Comparison of ENCODE assay signal across 8 cellular contexts in genomic region chr3:150407818-150408231, GRCh38. TPM values are rescaled to one million over a fixed set of nuclear protein-coding genes. Genes with fewer than 3 reads are reported as not detected.
A peak's percentile ranks its signal among the peaks of the same experiment; 100 is the strongest.
DNase-seq lines count a peak whose midpoint lies in the region; ATAC-seq and TF ChIP-seq lines count a peak whose summit lies in the region.

No MANE protein-coding gene starts in this region.

- peaks cover 22% of the 10 kb centered on the region for H3K4me1 Mint-ChIP-seq in memory B cell

- H3K27ac Mint-ChIP-seq in memory B cell: peak overlapping the region; percentile 96

- H3K9me3 Mint-ChIP-seq in memory B cell: no peaks in the 10 kb centered on the region

- H3K4me3 ChIP-seq in mammary epithelial cell (replicated peaks in 1 of 3; ENCODE audit: insufficient read depth in 1 of 3, low read depth in 2 of 3, low read length in 3 of 3): peak overlapping the region; percentile 46 to 89 (median 81)

- in situ Hi-C loops in mammary epithelial cell (cut with MboI; ENCODE audit: low sequenced_read_pairs in 2 of 2): loop anchor here (5.0 to 10.0 kb wide), 3 partner anchors 36 to 181 kb away; no protein-coding TSS in a partner anchor

- H3K4me1 ChIP-seq in mammary epithelial cell (ENCODE audit: insufficient read depth, low read length): peaks cover 5% of the 10 kb centered on the region

- peaks cover 5% of the 10 kb centered on the region for H3K36me3 Mint-ChIP-seq in memory B cell

- H3K9me3 ChIP-seq in mammary epithelial cell (replicated peaks; ENCODE audit: insufficient read depth, low read length): no peaks in the 10 kb centered on the region

- no TSS peak for BruUV-seq in mammary epithelial cell (replicated peaks; lab: Mats Ljungman, UMichigan)

- 2% methylated on average over 11 of the region's 15 CpGs for WGBS in mammary epithelial cell (ENCODE audit: low coverage, missing lambda C conversion rate)

- H3K9ac ChIP-seq in mammary epithelial cell (ENCODE audit: insufficient read depth, low read length): peak overlapping the region; percentile 95

- no peaks in the 10 kb centered on the region for H3K27me3 ChIP-seq in mammary epithelial cell (ENCODE audit: insufficient read depth, low read length)

- peak overlapping the region; percentile 96 for H3K4me2 ChIP-seq in mammary epithelial cell (ENCODE audit: insufficient read depth, low read depth, low read length)

- intact Hi-C loops in mammary epithelial cell (cut with micrococcal nuclease): loop anchor here (1.0 to 5.0 kb wide), 6 partner anchors 37 to 169 kb away; partner anchors contain the start of genes EIF2A and SERP1

- H3K79me2 ChIP-seq in mammary epithelial cell (ENCODE audit: insufficient read depth, low read length): peaks cover 53% of the 10 kb centered on the region

- H2AFZ ChIP-seq in mammary epithelial cell (ENCODE audit: low read depth, low read length): peak overlapping the region; percentile 80

- no peaks in the 10 kb centered on the region for H3K27me3 Mint-ChIP-seq in memory B cell

- dilution Hi-C loops in mammary epithelial cell (cut with HindIII; ENCODE audit: low sequenced_read_pairs): loop anchor here (5.0 kb wide), 1 partner anchor 106 kb away; no protein-coding TSS in a partner anchor

- peak overlapping the region; percentile 99 for H3K27ac ChIP-seq in mammary epithelial cell (ENCODE audit: insufficient read depth, low read depth, low read length)
- H3K27ac ChIP-seq in temporal lobe (ENCODE audit: low read depth, low read length): peak overlapping the region; percentile 97

- CTCF ChIA-PET in mammary epithelial cell (lab: Charles Lee; ENCODE audit: low non-redundant PET): no interaction called here

- H3K4me3 Mint-ChIP-seq in memory B cell: peak overlapping the region; percentile 82

- H3K36me3 ChIP-seq in mammary epithelial cell (ENCODE audit: insufficient read depth, low read length): peaks cover 9% of the 10 kb centered on the region

- peak; percentile 3 for ATAC-seq in HG03064 (IDR thresholded peaks at IDR 0.05; ENCODE audit: low read depth, unreplicated experiment)
- peak; percentile 5 for ATAC-seq in memory B cell (ENCODE audit: low read depth)

- DNase-seq in activated CD8-positive, alpha-beta memory T cell treated with anti-CD3 and anti-CD28 coated beads for 1 hour (ENCODE audit: extremely low read depth in 1 of 2, low read depth in 1 of 2): peak; percentile 94 to 97
- no peak for DNase-seq in activated CD8-positive, alpha-beta memory T cell treated with anti-CD3 and anti-CD28 coated beads, Interleukin-2, amount 50 U/mL, for 48 hours
- DNase-seq in SHP77 treated with DMSO at 0.1 percent for 48 hours (lab: John Stamatoyannopoulos, UW) (peak; percentile 81), mammary epithelial cell (no peak), memory B cell (ENCODE audit: low spot score in 2 of 2) (no peak)
- no peak for DNase-seq in activated CD4-positive, CD25-positive, alpha-beta regulatory T cell treated with anti-CD3 and anti-CD28 coated beads, Interleukin-2, amount 50 U/mL, for 72 hours

- peaks cover 18% of the 10 kb centered on the region for H4K20me1 ChIP-seq in mammary epithelial cell (ENCODE audit: insufficient read depth, low read length)

- TF ChIP-seq CTCF in mammary epithelial cell (conservative IDR thresholded peaks at IDR 0.05 in 1 of 2, IDR thresholded peaks at IDR 0.05 in 1 of 2; ENCODE audit: extremely low read depth in 1 of 2, insufficient read depth in 1 of 2, low read depth in 1 of 2, low read length in 2 of 2): no peak

RNA-seq across cellular contexts. Expression of gene TSC22D2, which starts 0.3 kb away (rescaled TPM):
- total RNA-seq in mammary epithelial cell (10 to 100 TPM; 16.3 to 38.8 TPM), temporal lobe (22.4 TPM)
- 8.3 TPM for polyA plus RNA-seq in mammary epithelial cell
- 34.7 TPM for polyA minus RNA-seq in mammary epithelial cell

Comparison
In these comparisons a context has a peak if more than half of its experiments do, and no peak if none do; other contexts are left out.
1. DNase-seq: peak in activated CD8-positive, alpha-beta memory T cell treated with anti-CD3 and anti-CD28 coated beads for 1 hour (2 of 2) and SHP77 treated with DMSO at 0.1 percent for 48 hours (single experiment); none in activated CD8-positive, alpha-beta memory T cell treated with anti-CD3 and anti-CD28 coated beads, Interleukin-2, amount 50 U/mL, for 48 hours (single experiment), mammary epithelial cell (single experiment), memory B cell (0 of 2) and activated CD4-positive, CD25-positive, alpha-beta regulatory T cell treated with anti-CD3 and anti-CD28 coated beads, Interleukin-2, amount 50 U/mL, for 72 hours (single experiment).